Comparison of ENCODE assay signal across 11 cellular contexts in the genomic region with DNA sequence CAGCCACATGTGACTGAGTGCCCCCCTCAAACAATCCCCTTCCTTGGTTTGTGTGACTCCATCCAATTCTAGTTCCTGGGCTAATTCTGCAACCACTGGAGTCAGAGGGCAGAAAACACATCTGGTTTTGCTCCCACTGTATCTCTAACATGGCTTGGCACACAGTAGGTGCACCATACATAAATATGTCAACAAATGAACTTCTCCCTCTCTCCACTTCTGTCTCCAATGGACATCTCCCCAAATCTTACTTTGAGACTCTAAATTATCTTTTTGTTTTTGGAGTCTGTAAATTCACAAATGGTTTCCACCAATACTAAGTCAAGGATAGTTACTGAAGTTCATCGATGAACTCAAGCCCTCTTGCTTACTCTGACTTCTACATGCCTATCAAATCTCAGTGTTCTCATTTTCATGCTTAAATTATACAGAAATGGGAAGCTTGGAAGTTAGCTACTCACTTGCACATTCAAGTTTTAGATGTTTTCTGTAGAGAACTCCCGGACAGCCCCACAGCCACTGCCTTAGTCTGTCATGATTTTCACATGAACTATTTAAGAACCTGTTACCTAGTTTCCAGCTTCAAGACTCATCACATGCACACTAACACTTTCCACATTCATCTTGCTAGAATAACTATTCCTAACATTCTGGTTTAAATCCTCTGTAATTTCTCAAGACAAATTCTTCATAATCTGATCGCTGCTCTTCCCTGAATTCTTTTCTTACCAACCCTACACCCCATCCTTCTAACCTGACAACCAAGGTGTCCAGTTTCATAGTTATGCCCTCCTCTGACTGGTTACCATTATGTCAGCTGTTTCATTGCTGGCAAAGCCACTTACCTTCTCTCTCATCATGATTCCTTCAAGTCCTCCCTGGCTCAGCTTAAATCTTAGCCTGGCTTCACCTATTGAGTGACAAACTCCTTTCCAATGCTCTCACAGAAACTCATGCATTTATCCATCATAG. TPM values are rescaled to one million over a fixed set of nuclear protein-coding genes. Genes with fewer than 3 reads are reported as not detected.
DNase-seq lines count a peak whose midpoint lies in the region; ATAC-seq lines count a peak whose summit lies in the region.
"Had no signal": no experiment of that assay in that cellular context is flagged by ENCODE, and none has a peak within 500 bp of the region (broad histone marks: within the 10 kb centered on the region; RNA-seq: fewer than 3 reads in every experiment).

No MANE protein-coding gene starts in this region.

- H3K4me3 Mint-ChIP-seq in activated naive CD4-positive, alpha-beta T cell treated with anti-CD3 and anti-CD28 coated beads, Interleukin-2, amount 10 ng/mL, durations not matched to agents 7 days and 5 days, result no peak overlapping the region
- peak overlapping the region; percentile 99 for H3K4me3 Mint-ChIP-seq in activated naive CD8-positive, alpha-beta T cell treated with anti-CD3 and anti-CD28 coated beads, Interleukin-2, amount 50 U/mL, for 24 hours
- H3K4me3 Mint-ChIP-seq in stimulated activated effector memory CD8-positive, alpha-beta T cell treated with anti-CD3 and anti-CD28 coated beads, Interleukin-12 subunit alpha, Interleukin-12 subunit beta, amount 100 ng/mL, for 72 hours, result no peak overlapping the region
- H3K4me3 Mint-ChIP-seq: naive B cell had no signal

- peak overlapping the region; percentile 60 for H3K27ac Mint-ChIP-seq in activated naive CD4-positive, alpha-beta T cell treated with anti-CD3 and anti-CD28 coated beads, Interleukin-2, amount 10 ng/mL, durations not matched to agents 7 days and 5 days
- H3K27ac Mint-ChIP-seq in activated naive CD8-positive, alpha-beta T cell treated with anti-CD3 and anti-CD28 coated beads, Interleukin-2, amount 50 U/mL, for 24 hours, result peak overlapping the region; percentile 74
- peak overlapping the region; percentile 98 for H3K27ac Mint-ChIP-seq in stimulated activated effector memory CD8-positive, alpha-beta T cell treated with anti-CD3 and anti-CD28 coated beads, Interleukin-12 subunit alpha, Interleukin-12 subunit beta, amount 100 ng/mL, for 72 hours

- ATAC-seq in activated naive CD8-positive, alpha-beta T cell treated with anti-CD3 and anti-CD28 coated beads, Interleukin-2, amount 50 U/mL, for 24 hours, result no peak
- ATAC-seq in stimulated activated effector memory CD8-positive, alpha-beta T cell treated with anti-CD3 and anti-CD28 coated beads, Interleukin-12 subunit alpha, Interleukin-12 subunit beta, amount 100 ng/mL, for 72 hours, result no peak
- ATAC-seq in HG03460 (IDR thresholded peaks at IDR 0.05; ENCODE audit: unreplicated experiment) (no peak), GM19324 (IDR thresholded peaks at IDR 0.05; ENCODE audit: low FRiP score, unreplicated experiment) (no peak)

- no peak for DNase-seq in activated naive CD4-positive, alpha-beta T cell treated with anti-CD3 and anti-CD28 coated beads, Interleukin-2, amount 10 ng/mL, durations not matched to agents 7 days and 5 days
- DNase-seq in activated naive CD4-positive, alpha-beta T cell treated with Interleukin-2 at 50 U/mL for 16 hours, result no peak
- DNase-seq in M059J (ENCODE audit: low read depth), result peak; percentile 26
- DNase-seq in activated naive CD8-positive, alpha-beta T cell treated with anti-CD3 and anti-CD28 coated beads, Interleukin-2, amount 50 U/mL, for 24 hours, result no peak
- no peak for DNase-seq in stimulated activated effector memory CD8-positive, alpha-beta T cell treated with anti-CD3 and anti-CD28 coated beads, Interleukin-12 subunit alpha, Interleukin-12 subunit beta, amount 100 ng/mL, for 72 hours (ENCODE audit: low spot score in 2 of 2)
- DNase-seq in NK-92 treated with Interleukin-12 subunit alpha and Interleukin-12 subunit beta, amount 100 ng/mL, for 24 hours (lab: John Stamatoyannopoulos, UW), result no peak
- DNase-seq: cortex of kidney, naive B cell, NCI-H2029 had no signal

- CTCF ChIA-PET in activated naive CD4-positive, alpha-beta T cell treated with anti-CD3 and anti-CD28 coated beads, Interleukin-2, amount 10 ng/mL, durations not matched to agents 7 days and 5 days (lab: Charles Lee), result interaction anchor here (1.2 kb wide), 1 partner anchor 31 kb away, joined by 3 read pairs; a partner anchor contains a TSS

- H3K9me3 Mint-ChIP-seq in activated naive CD4-positive, alpha-beta T cell treated with anti-CD3 and anti-CD28 coated beads, Interleukin-2, amount 10 ng/mL, durations not matched to agents 7 days and 5 days, result no peaks in the 10 kb centered on the region
- H3K9me3 Mint-ChIP-seq in activated naive CD8-positive, alpha-beta T cell treated with anti-CD3 and anti-CD28 coated beads, Interleukin-2, amount 50 U/mL, for 24 hours, result no peaks in the 10 kb centered on the region
- no peaks in the 10 kb centered on the region for H3K9me3 Mint-ChIP-seq in stimulated activated effector memory CD8-positive, alpha-beta T cell treated with anti-CD3 and anti-CD28 coated beads, Interleukin-12 subunit alpha, Interleukin-12 subunit beta, amount 100 ng/mL, for 72 hours
- H3K9me3 Mint-ChIP-seq: naive B cell had no signal

- H3K36me3 Mint-ChIP-seq in activated naive CD4-positive, alpha-beta T cell treated with anti-CD3 and anti-CD28 coated beads, Interleukin-2, amount 10 ng/mL, durations not matched to agents 7 days and 5 days, result peaks cover 68% of the 10 kb centered on the region
- peaks cover 76% of the 10 kb centered on the region for H3K36me3 Mint-ChIP-seq in activated naive CD8-positive, alpha-beta T cell treated with anti-CD3 and anti-CD28 coated beads, Interleukin-2, amount 50 U/mL, for 24 hours (ENCODE audit: low read depth)
- H3K36me3 Mint-ChIP-seq in stimulated activated effector memory CD8-positive, alpha-beta T cell treated with anti-CD3 and anti-CD28 coated beads, Interleukin-12 subunit alpha, Interleukin-12 subunit beta, amount 100 ng/mL, for 72 hours, result peaks cover 93% of the 10 kb centered on the region

- peaks cover 51% of the 10 kb centered on the region for H3K4me1 Mint-ChIP-seq in activated naive CD4-positive, alpha-beta T cell treated with anti-CD3 and anti-CD28 coated beads, Interleukin-2, amount 10 ng/mL, durations not matched to agents 7 days and 5 days
- H3K4me1 Mint-ChIP-seq in activated naive CD8-positive, alpha-beta T cell treated with anti-CD3 and anti-CD28 coated beads, Interleukin-2, amount 50 U/mL, for 24 hours, result peaks cover 60% of the 10 kb centered on the region
- peaks cover 51% of the 10 kb centered on the region for H3K4me1 Mint-ChIP-seq in stimulated activated effector memory CD8-positive, alpha-beta T cell treated with anti-CD3 and anti-CD28 coated beads, Interleukin-12 subunit alpha, Interleukin-12 subunit beta, amount 100 ng/mL, for 72 hours

- no peaks in the 10 kb centered on the region for H3K27me3 Mint-ChIP-seq in activated naive CD4-positive, alpha-beta T cell treated with anti-CD3 and anti-CD28 coated beads, Interleukin-2, amount 10 ng/mL, durations not matched to agents 7 days and 5 days
- H3K27me3 Mint-ChIP-seq in activated naive CD8-positive, alpha-beta T cell treated with anti-CD3 and anti-CD28 coated beads, Interleukin-2, amount 50 U/mL, for 24 hours, result no peaks in the 10 kb centered on the region
- H3K27me3 Mint-ChIP-seq: naive B cell had no signal

RNA-seq across cellular contexts. Expression of a gene that starts 6.0 kb away (rescaled TPM):
- 116 and 230 TPM in 2 replicates for total RNA-seq in M059J (2014; rRNA removed; shearing (Covaris generic))

RNA-seq across cellular contexts. Expression of a gene that starts 12.2 kb away (rescaled TPM):
- total RNA-seq in M059J (2014; rRNA removed; shearing (Covaris generic)), result 5.7 and 8.0 TPM in 2 replicates

RNA-seq across cellular contexts. Expression of a gene that starts 30.8 kb away (rescaled TPM):
- total RNA-seq in M059J (2014; rRNA removed; shearing (Covaris generic)), result 59.4 and 79.2 TPM in 2 replicates
